11 cellular contexts compared by ENCODE assay signal in genomic region chr1:116987256-116987555, GRCh38. TPM values are rescaled to one million over a fixed set of nuclear protein-coding genes. Genes with fewer than 3 reads are reported as not detected.
DNase-seq lines count a peak whose midpoint lies in the region; ATAC-seq lines count a peak whose summit lies in the region.
"Had no signal": no experiment of that assay in that cellular context is flagged by ENCODE, and none has a peak within 500 bp of the region (broad histone marks: within the 10 kb centered on the region; RNA-seq: fewer than 3 reads in every experiment).

No MANE protein-coding gene starts in this region.

- CTCF ChIA-PET in CD8-positive, alpha-beta memory T cell (lab: Charles Lee), result interaction anchor here (1.1 kb wide), 2 partner anchors 73 to 111 kb away, joined by 3 read pairs; partner anchors contain the start of gene TTF2

- H3K36me3 ChIP-seq in CD8-positive, alpha-beta memory T cell (ENCODE audit: insufficient read depth, low read length), result no peaks in the 10 kb centered on the region
- H3K36me3 ChIP-seq: left lung had no signal

- H3K27me3 ChIP-seq in CD8-positive, alpha-beta memory T cell (ENCODE audit: insufficient read depth, low read length, poor library complexity, severe bottlenecking), result no peaks in the 10 kb centered on the region
- H3K27me3 ChIP-seq: left lung had no signal

- H3K9me3 Mint-ChIP-seq in CD8-positive, alpha-beta memory T cell, result no peaks in the 10 kb centered on the region
- H3K9me3 Mint-ChIP-seq in activated naive CD4-positive, alpha-beta T cell treated with anti-CD3 and anti-CD28 coated beads, Interleukin-2, amount 50 U/mL, for 24 hours, result no peaks in the 10 kb centered on the region
- H3K9me3 Mint-ChIP-seq: stimulated activated naive B cell treated with anti-CD40 and anti-IgM and Interleukin-4, amounts not matched to agents 10 μg/mL and 1 μg/mL and 100 μg/mL, for 72 hours had no signal

- no peak overlapping the region for H3K27ac ChIP-seq in CD8-positive, alpha-beta memory T cell (ENCODE audit: low read depth, low read length)
- H3K27ac ChIP-seq: C4-2B, left lung had no signal

- peak; percentile 16 to 81 (median 55) for DNase-seq in CD8-positive, alpha-beta memory T cell
- DNase-seq in activated CD4-positive, CD25-positive, alpha-beta regulatory T cell treated with anti-CD3 and anti-CD28 coated beads, Interleukin-2, amount 50 U/mL, for 16 hours (ENCODE audit: low read depth, low spot score), result peak; percentile 48
- peak; percentile 29 to 39 for DNase-seq in stimulated activated CD4-positive, alpha-beta T cell treated with anti-CD3 and anti-CD28 coated beads, Interleukin-1b, Interleukin-23, amount 100 ng/mL, for 1 hour (ENCODE audit: low read depth in 2 of 2)
- no peak for DNase-seq in ureter (ENCODE audit: low spot score)
- DNase-seq: stimulated activated naive B cell treated with anti-CD40 and anti-IgM and Interleukin-4, amounts not matched to agents 10 μg/mL and 1 μg/mL and 100 μg/mL, for 72 hours had no signal

- no peaks in the 10 kb centered on the region for H3K9me3 ChIP-seq in CD8-positive, alpha-beta memory T cell (ENCODE audit: low read length)
- H3K9me3 ChIP-seq: left lung had no signal

- H3K4me3 ChIP-seq in CD8-positive, alpha-beta memory T cell (ENCODE audit: low read length), result peak overlapping the region; percentile 41
- H3K4me3 ChIP-seq: left lung had no signal

- H3K4me3 Mint-ChIP-seq in CD8-positive, alpha-beta memory T cell, result peak overlapping the region; percentile 81 to 88 (median 84)
- H3K4me3 Mint-ChIP-seq in activated naive CD4-positive, alpha-beta T cell treated with anti-CD3 and anti-CD28 coated beads, Interleukin-2, amount 50 U/mL, for 24 hours, result peak overlapping the region; percentile 80

- POLR2A ChIA-PET in CD8-positive, alpha-beta memory T cell (lab: Charles Lee), result interaction anchor here (0.7 kb wide), 1 partner anchor 58 kb away, joined by 5 read pairs; no protein-coding TSS in a partner anchor

- ATAC-seq in GM19455 (IDR thresholded peaks at IDR 0.05; ENCODE audit: unreplicated experiment), result no peak
- ATAC-seq in HG03432 (IDR thresholded peaks at IDR 0.05; ENCODE audit: unreplicated experiment), result no peak
- ATAC-seq in GM18909 (IDR thresholded peaks at IDR 0.05; ENCODE audit: poor library complexity, unreplicated experiment), result no peak
- ATAC-seq: left lung; stimulated activated naive B cell treated with anti-CD40 and anti-IgM and Interleukin-4, amounts not matched to agents 10 μg/mL and 1 μg/mL and 100 μg/mL, for 72 hours had no signal

- H3K4me1 ChIP-seq in CD8-positive, alpha-beta memory T cell (ENCODE audit: insufficient read depth, low read length), result peaks cover 43% of the 10 kb centered on the region

- H3K27ac Mint-ChIP-seq in CD8-positive, alpha-beta memory T cell, result peak overlapping the region; percentile 65 to 94 (median 89)
- H3K27ac Mint-ChIP-seq in activated naive CD4-positive, alpha-beta T cell treated with anti-CD3 and anti-CD28 coated beads, Interleukin-2, amount 50 U/mL, for 24 hours, result peak overlapping the region; percentile 99
- H3K27ac Mint-ChIP-seq: stimulated activated naive B cell treated with anti-CD40 and anti-IgM and Interleukin-4, amounts not matched to agents 10 μg/mL and 1 μg/mL and 100 μg/mL, for 72 hours had no signal

- peaks cover 23 to 30% (median 28%) of the 10 kb centered on the region in 3 donors for H3K4me1 Mint-ChIP-seq in CD8-positive, alpha-beta memory T cell
- peaks cover 62% of the 10 kb centered on the region for H3K4me1 Mint-ChIP-seq in activated naive CD4-positive, alpha-beta T cell treated with anti-CD3 and anti-CD28 coated beads, Interleukin-2, amount 50 U/mL, for 24 hours

- H3K27me3 Mint-ChIP-seq in CD8-positive, alpha-beta memory T cell, result no peaks in the 10 kb centered on the region
- no peaks in the 10 kb centered on the region for H3K27me3 Mint-ChIP-seq in activated naive CD4-positive, alpha-beta T cell treated with anti-CD3 and anti-CD28 coated beads, Interleukin-2, amount 50 U/mL, for 24 hours

- no peaks in the 10 kb centered on the region for H3K36me3 Mint-ChIP-seq in CD8-positive, alpha-beta memory T cell
- H3K36me3 Mint-ChIP-seq in activated naive CD4-positive, alpha-beta T cell treated with anti-CD3 and anti-CD28 coated beads, Interleukin-2, amount 50 U/mL, for 24 hours, result peaks cover 3% of the 10 kb centered on the region
- H3K36me3 Mint-ChIP-seq: stimulated activated naive B cell treated with anti-CD40 and anti-IgM and Interleukin-4, amounts not matched to agents 10 μg/mL and 1 μg/mL and 100 μg/mL, for 72 hours had no signal

RNA-seq across cellular contexts. Expression of gene CD101, which starts 14.4 kb away (rescaled TPM):
- total RNA-seq in CD8-positive, alpha-beta memory T cell, result under 1 TPM; 0.39 to 0.66 TPM
- 72.0 TPM for polyA plus RNA-seq in CD8-positive, alpha-beta memory T cell
- 1.1 TPM for total RNA-seq in ureter
